30 cellular contexts compared by ENCODE assay signal in genomic region chr7:138328215-138328614, GRCh38.
A peak's percentile ranks its signal among the peaks of the same experiment; 100 is the strongest.
DNase-seq lines count a peak whose midpoint lies in the region; ATAC-seq and TF ChIP-seq lines count a peak whose summit lies in the region.
"Had no signal": no experiment of that assay in that cellular context is flagged by ENCODE, and none has a peak within 500 bp of the region (broad histone marks: within the 10 kb centered on the region; RNA-seq: fewer than 3 reads in every experiment).

No MANE protein-coding gene starts in this region.

- peaks cover 24% of the 10 kb centered on the region for H3K9me3 ChIP-seq in mesodermal cell (ENCODE audit: control insufficient read depth, low read length)

- TF ChIP-seq CTCF in Calu3 (IDR thresholded peaks at IDR 0.05; ENCODE audit: unreplicated experiment) (no peak), choroid plexus epithelial cell (conservative IDR thresholded peaks at IDR 0.05; ENCODE audit: low read depth, low read length) (no peak)

- intact Hi-C loops in Calu3 (cut with micrococcal nuclease; ENCODE audit: unreplicated experiment) = no loop called here

- 40% methylated on average over 1 of the region's 2 CpGs; no CpG with 5 or more reads in 1 of the 2 experiments for WGBS in mesodermal cell (ENCODE audit: insufficient coverage in 2 of 2), 2 experiments

- H3K36me3 ChIP-seq in mesodermal cell (ENCODE audit: control insufficient read depth, insufficient read depth, low read length) = no peaks in the 10 kb centered on the region
- H3K36me3 ChIP-seq: adrenal gland, breast epithelium, HAP-1, left lung, thoracic aorta had no signal

- DNase-seq in Calu3 (peak; percentile 20), NCI-H226 (peak; percentile 55), choroid plexus epithelial cell (ENCODE audit: low read depth) (peak; percentile 48)
- no peak for DNase-seq in activated CD4-positive, CD25-positive, alpha-beta regulatory T cell treated with anti-CD3 and anti-CD28 coated beads, Interleukin-2, amount 50 U/mL, for 72 hours
- DNase-seq in activated CD4-positive, alpha-beta T cell treated with anti-CD3 and anti-CD28 coated beads for 1 hour = no peak
- DNase-seq: activated CD4-positive, alpha-beta T cell treated with anti-CD3 and anti-CD28 coated beads, Interleukin-2, amount 10 ng/mL, durations not matched to agents 7 days and 5 days; activated naive CD4-positive, alpha-beta T cell treated with anti-CD3 and anti-CD28 coated beads for 36 hours; adrenal gland; cortex of kidney; effector memory CD8-positive, alpha-beta T cell; foreskin melanocyte; GF-D8; left lung; natural killer cell; NCI-H1105 treated with DMSO at 0.1 percent for 48 hours; NCI-H2029 treated with DMSO at 0.1 percent for 48 hours; NCI-H446 treated with DMSO at 0.1 percent for 48 hours; NCI-H82; occipital lobe; OCI-M1; psoas muscle; stimulated activated naive CD4-positive, alpha-beta T cell treated with Interleukin-2 at 50 U/mL for 16 hours had no signal

- peaks cover 6% of the 10 kb centered on the region for H3K4me1 Mint-ChIP-seq in Calu3 (ENCODE audit: low read depth, unreplicated experiment)
- H3K4me1 Mint-ChIP-seq: activated CD4-positive, alpha-beta T cell treated with anti-CD3 and anti-CD28 coated beads, Interleukin-2, amount 10 ng/mL, durations not matched to agents 7 days and 5 days; natural killer cell had no signal

- H3K4me3 ChIP-seq in choroid plexus epithelial cell (ENCODE audit: low read depth, low read length) (no peak overlapping the region), mesodermal cell (ENCODE audit: extremely low read depth, insufficient read depth, low read length, poor library complexity, severe bottlenecking) (no peak overlapping the region)
- H3K4me3 ChIP-seq: adrenal gland, breast epithelium, HAP-1, left lung, psoas muscle, thoracic aorta had no signal

- H3K27ac Mint-ChIP-seq in Calu3 (ENCODE audit: unreplicated experiment) = no peak overlapping the region
- H3K27ac Mint-ChIP-seq: activated CD4-positive, alpha-beta T cell treated with anti-CD3 and anti-CD28 coated beads, Interleukin-2, amount 10 ng/mL, durations not matched to agents 7 days and 5 days; activated naive CD4-positive, alpha-beta T cell treated with anti-CD3 and anti-CD28 coated beads for 36 hours; effector memory CD8-positive, alpha-beta T cell; natural killer cell; T-helper 2 cell treated with Interferon-gamma antibody and Interleukin-4, amounts not matched to agents 5 μg/mL and 100 μg/mL, for 36 hours had no signal

- BruUV-seq in Calu3 (replicated peaks; lab: Mats Ljungman, UMichigan) = no TSS peak

- H3K4me3 Mint-ChIP-seq in Calu3 (ENCODE audit: low read depth, unreplicated experiment) = no peak overlapping the region
- H3K4me3 Mint-ChIP-seq: activated CD4-positive, alpha-beta T cell treated with anti-CD3 and anti-CD28 coated beads, Interleukin-2, amount 10 ng/mL, durations not matched to agents 7 days and 5 days; activated naive CD4-positive, alpha-beta T cell treated with anti-CD3 and anti-CD28 coated beads for 36 hours; effector memory CD8-positive, alpha-beta T cell; natural killer cell; T-helper 2 cell treated with Interferon-gamma antibody and Interleukin-4, amounts not matched to agents 5 μg/mL and 100 μg/mL, for 36 hours had no signal

- no peaks in the 10 kb centered on the region for H3K27me3 Mint-ChIP-seq in Calu3 (ENCODE audit: unreplicated experiment)
- H3K27me3 Mint-ChIP-seq: activated CD4-positive, alpha-beta T cell treated with anti-CD3 and anti-CD28 coated beads, Interleukin-2, amount 10 ng/mL, durations not matched to agents 7 days and 5 days had no signal

- no peak for ATAC-seq in GM19328 (IDR thresholded peaks at IDR 0.05; ENCODE audit: unreplicated experiment)
- ATAC-seq: effector memory CD8-positive, alpha-beta T cell; left lung; natural killer cell; psoas muscle; Right ventricle myocardium inferior had no signal

- peaks cover 10% of the 10 kb centered on the region for H3K9me3 Mint-ChIP-seq in Calu3 (ENCODE audit: low read depth, unreplicated experiment)

- CTCF ChIA-PET in Calu3 (lab: Charles Lee) = no interaction called here

- H3K4me1 ChIP-seq in mesodermal cell (ENCODE audit: control insufficient read depth, insufficient read depth, low read length, poor library complexity, severe bottlenecking) = peaks cover 3% of the 10 kb centered on the region
- H3K4me1 ChIP-seq: adrenal gland, breast epithelium, HAP-1, left lung, psoas muscle had no signal

- no peaks in the 10 kb centered on the region for H3K36me3 Mint-ChIP-seq in Calu3 (ENCODE audit: insufficient read depth, unreplicated experiment)

- peak overlapping the region; percentile 41 for H3K27ac ChIP-seq in mesodermal cell (ENCODE audit: low read depth, low read length, severe bottlenecking)
- H3K27ac ChIP-seq: adrenal gland, breast epithelium, left lung, psoas muscle, thoracic aorta, VCaP had no signal

Comparison
In these comparisons a context has a peak if more than half of its experiments do, and no peak if none do; other contexts are left out.
1. DNase-seq: peak in Calu3 (single experiment), NCI-H226 (single experiment) and choroid plexus epithelial cell (single experiment); none in activated CD4-positive, CD25-positive, alpha-beta regulatory T cell treated with anti-CD3 and anti-CD28 coated beads, Interleukin-2, amount 50 U/mL, for 72 hours (single experiment) and activated CD4-positive, alpha-beta T cell treated with anti-CD3 and anti-CD28 coated beads for 1 hour (single experiment).